8 cellular contexts compared by ENCODE assay signal in the genomic region with DNA sequence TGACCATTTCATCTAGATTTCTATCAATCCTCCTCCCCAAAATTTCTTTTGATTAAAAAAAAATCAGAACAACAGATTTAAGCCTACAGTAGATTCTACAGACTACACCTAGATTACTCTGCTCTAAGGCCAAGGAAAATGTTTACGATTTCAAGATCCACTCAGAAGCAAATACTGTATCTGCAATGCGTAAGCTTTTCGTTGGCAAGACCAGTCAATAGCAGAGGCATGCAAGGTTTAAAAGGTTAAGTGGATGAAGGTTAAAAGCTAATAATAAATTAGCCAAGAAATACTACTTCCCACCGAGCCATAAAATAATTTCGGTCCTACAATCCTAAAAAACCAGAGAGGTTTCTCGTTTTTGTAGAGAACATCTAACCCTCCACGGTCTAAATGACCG. TPM values are rescaled to one million over a fixed set of nuclear protein-coding genes. Genes with fewer than 3 reads are reported as not detected.
DNase-seq lines count a peak whose midpoint lies in the region; ATAC-seq, FAIRE-seq and TF ChIP-seq lines count a peak whose summit lies in the region.

No MANE protein-coding gene starts in this region.

- TF ChIP-seq CTCF in cardiac muscle cell (IDR thresholded peaks at IDR 0.05; ENCODE audit: low read depth, low read length), result no peak
- TF ChIP-seq CTCF in GM12878 (IDR thresholded peaks at IDR 0.05 in 2 of 3, conservative IDR thresholded peaks at IDR 0.05 in 1 of 3; ENCODE audit: control insufficient read depth in 2 of 3, extremely low read depth in 1 of 3, insufficient read depth in 1 of 3, low read depth in 3 of 3, low read length in 3 of 3), result no peak
- TF ChIP-seq CTCF in lower lobe of right lung (IDR thresholded peaks at IDR 0.05), result no peak

- DNase-seq in cardiac muscle cell (ENCODE audit: low read depth in 1 of 2, low spot score in 1 of 2) (no peak), Right ventricle myocardium superior (no peak), GM12878 (ENCODE audit: low read depth, low spot score) (no peak), lower lobe of right lung (no peak)

- POLR2A ChIA-PET in GM12878 (lab: Charles Lee), result no interaction called here

- no peaks in the 10 kb centered on the region for H3K27me3 ChIP-seq in cardiac muscle cell
- no peaks in the 10 kb centered on the region for H3K27me3 ChIP-seq in GM12878 (replicated peaks in 1 of 2; ENCODE audit: control insufficient read depth in 2 of 2, insufficient read depth in 2 of 2, low read length in 1 of 2)
- H3K27me3 ChIP-seq in lower lobe of right lung (ENCODE audit: low read depth), result no peaks in the 10 kb centered on the region

- 3% methylated on average over 8 of the region's 8 CpGs for WGBS in GM12878 (ENCODE audit: insufficient coverage, insufficient replicate concordance, low lambda C conversion rate, missing lambda C conversion rate)
- WGBS in urinary bladder, result 6% methylated on average over 8 of the region's 8 CpGs

- H3K4me1 ChIP-seq in cardiac muscle cell (ENCODE audit: low read depth), result peaks cover 20% of the 10 kb centered on the region
- H3K4me1 ChIP-seq in GM12878 (ENCODE audit: control insufficient read depth, insufficient read depth, low read length), result peaks cover 26% of the 10 kb centered on the region
- H3K4me1 ChIP-seq in lower lobe of right lung, result peaks cover 32% of the 10 kb centered on the region
- H3K4me1 ChIP-seq in urinary bladder (ENCODE audit: insufficient read depth), result no peaks in the 10 kb centered on the region

- TF ChIP-seq RAD21 in GM12878 (IDR thresholded peaks at IDR 0.05; ENCODE audit: insufficient read depth, low read depth, low read length), result no peak

- no peaks in the 10 kb centered on the region for H4K20me1 ChIP-seq in GM12878 (ENCODE audit: control insufficient read depth, insufficient read depth)

- CTCF ChIA-PET in GM12878 (lab: Yijun Ruan, JAX), result interaction anchor here (0.9 to 4.4 kb wide), 6 partner anchors 9 to 46 kb away, joined by 3 to 40 read pairs (median 4); no protein-coding TSS in a partner anchor

- peak overlapping the region; percentile 81 for H3K9ac ChIP-seq in GM12878 (ENCODE audit: control insufficient read depth, insufficient read depth, low read length)

- FAIRE-seq in GM12878 (lab: Jason Lieb, UNC), result no peak

- RAD21 ChIA-PET in GM12878 (lab: Charles Lee; ENCODE audit: unreplicated experiment), result interaction anchor here (1.5 kb wide), 1 partner anchor 38 kb away, joined by 11 read pairs; no protein-coding TSS in a partner anchor

- H3K9me3 ChIP-seq in cardiac muscle cell (ENCODE audit: low read depth) (no peaks in the 10 kb centered on the region), GM12878 (replicated peaks; ENCODE audit: control insufficient read depth, insufficient read depth, low read length) (no peaks in the 10 kb centered on the region; the same call in 2 of the 3 replicates), lower lobe of right lung (no peaks in the 10 kb centered on the region)

- TF ChIP-seq POLR2A in GM12878 (IDR thresholded peaks at IDR 0.05; ENCODE audit: low read depth, low read length), result no peak

- no TSS peak for BruUV-seq in GM12878 (replicated peaks; lab: Mats Ljungman, UMichigan)

- no peak for TF ChIP-seq EP300 in GM12878 (IDR thresholded peaks at IDR 0.05; ENCODE audit: borderline replicate concordance in 1 of 2, control insufficient read depth in 1 of 2, low read depth in 2 of 2, low read length in 2 of 2)

- H3K36me3 ChIP-seq in cardiac muscle cell (no peaks in the 10 kb centered on the region), GM12878 (ENCODE audit: control insufficient read depth in 2 of 2, insufficient read depth in 2 of 2, low read length in 1 of 2) (no peaks in the 10 kb centered on the region), lower lobe of right lung (no peaks in the 10 kb centered on the region), urinary bladder (ENCODE audit: insufficient read depth) (no peaks in the 10 kb centered on the region)

- in situ Hi-C loops in GM12878 (cut with MboI), result no loop called here

- H3K4me2 ChIP-seq in GM12878 (ENCODE audit: control insufficient read depth, insufficient read depth), result peak overlapping the region; percentile 78

- peaks cover 51% of the 10 kb centered on the region for H3K79me2 ChIP-seq in GM12878 (ENCODE audit: control insufficient read depth, insufficient read depth, low read length)

- intact Hi-C loops in Right ventricle myocardium superior (cut with DNase I), result no loop called here
- intact Hi-C loops in GM12878 (cut with micrococcal nuclease; ENCODE audit: unreplicated experiment), result loop anchor here (2.0 kb wide), 2 partner anchors 36 to 42 kb away; no protein-coding TSS in a partner anchor
- intact Hi-C loops in lower lobe of right lung (cut with DNase I), result no loop called here

- H3K27ac ChIP-seq in cardiac muscle cell, result no peak overlapping the region
- no peak overlapping the region for H3K27ac ChIP-seq in GM12878 (ENCODE audit: control insufficient read depth, insufficient read depth)
- H3K27ac ChIP-seq in lower lobe of right lung, result no peak overlapping the region
- H3K27ac ChIP-seq in urinary bladder (ENCODE audit: low read depth), result no peak overlapping the region

- peak overlapping the region; percentile 33 for H2AFZ ChIP-seq in GM12878 (ENCODE audit: control insufficient read depth, low read depth, low read length)

- H3K4me3 ChIP-seq in cardiac muscle cell (peak overlapping the region; percentile 90), GM12878 (peak overlapping the region; percentile 96), lower lobe of right lung (peak overlapping the region; percentile 93), urinary bladder (ENCODE audit: low read depth, low read length) (peak overlapping the region; percentile 95)

- ATAC-seq in Right ventricle myocardium superior (ENCODE audit: poor library complexity), result no peak
- ATAC-seq in GM12878, result no peak
- ATAC-seq in lower lobe of right lung, result no peak
- ATAC-seq in GM19397 (IDR thresholded peaks at IDR 0.05; ENCODE audit: unreplicated experiment), result no peak
- no peak for ATAC-seq in HG02938 (IDR thresholded peaks at IDR 0.05; ENCODE audit: unreplicated experiment)
- no peak for ATAC-seq in GM21717 (IDR thresholded peaks at IDR 0.05; ENCODE audit: unreplicated experiment)

- SMC1A ChIA-PET in GM12878 (lab: Charles Lee; ENCODE audit: uncharacterized antibody, unreplicated experiment), result interaction anchor here (0.7 to 7.2 kb wide), 7 partner anchors 11 to 47 kb away, joined by 3 to 49 read pairs (median 4); no protein-coding TSS in a partner anchor

TF ChIP-seq in GM12878, 131 proteins besides CTCF, POLR2A, EP300 and RAD21 (continues in another document):
- no peak for TF ChIP-seq RB1 (IDR thresholded peaks at IDR 0.05; ENCODE audit: borderline replicate concordance)
- TF ChIP-seq BHLHE40 (IDR thresholded peaks at IDR 0.05; ENCODE audit: borderline replicate concordance in 1 of 2, low read depth in 2 of 2, low read length in 1 of 2), result no peak
- TF ChIP-seq ZBTB11 (CRISPR knock-in tag; IDR thresholded peaks at IDR 0.05), result no peak

RNA-seq across cellular contexts. Expression of gene CLSTN1, which starts 1.3 kb away (rescaled TPM):
- total RNA-seq in cardiac muscle cell, result 49.4 and 70.9 TPM in 2 replicates
- polyA plus RNA-seq in cardiac muscle cell, result 81.5 and 95.1 TPM in 2 replicates
- total RNA-seq in Right ventricle myocardium superior, result 48.8 TPM
- total RNA-seq in GM12878 (2013; cell fraction: nucleolus; rRNA removed), result 36.4 and 44.3 TPM in 2 replicates
- 24.9 and 32.3 TPM in 2 replicates for total RNA-seq in GM12878 (2014; rRNA removed)
- total RNA-seq in GM12878 (2014; rRNA removed; fragmentation: Illumina TruSeq; extraction: Trizol), result 18.4 and 21.5 TPM in 2 replicates
- 63.2 and 64.4 TPM in 2 replicates for total RNA-seq in GM12878 (2021)
- polyA plus RNA-seq in GM12878 (2011; ENCODE audit: low read depth), result 22.3 TPM
- 7.0 and 11.7 TPM in 2 replicates for polyA plus RNA-seq in GM12878 (2011; rRNA removed)
- 18.3 and 21.7 TPM in 2 replicates for polyA plus RNA-seq in GM12878 (2011; cell fraction: cytosol; rRNA removed)
- 25.4 and 32.6 TPM in 2 replicates for polyA plus RNA-seq in GM12878 (2011; cell fraction: nucleus; rRNA removed)
- polyA plus RNA-seq in GM12878 (2012), result 46.2 and 49.9 TPM in 2 replicates
- polyA plus RNA-seq in GM12878 (2014; fragmentation: Illumina TruSeq; extraction: Trizol), result 31.3 and 37.6 TPM in 2 replicates
- polyA plus RNA-seq in GM12878 (2014; fragmentation: Nextera tagmentation; extraction: Ambion mirVana), result 1 to 10 TPM; 2.7 to 5.6 TPM
- polyA plus RNA-seq in GM12878 (2014; rRNA removed), result 29.5 and 32.0 TPM in 2 replicates
- 10 to 100 TPM in 1 of 2 experiments, 1 to 10 TPM in 1; 6.5 to 24.9 TPM for polyA plus RNA-seq in GM12878 (2016; fragmentation: Nextera tagmentation; extraction: Ambion mirVana)
- polyA minus RNA-seq in GM12878 (2011; rRNA and poly(A)+ RNA removed), result 14.1 and 17.1 TPM in 2 replicates
- polyA minus RNA-seq in GM12878 (2011; cell fraction: cytosol; rRNA and poly(A)+ RNA removed), result 16.7 and 19.6 TPM in 2 replicates
- polyA minus RNA-seq in GM12878 (2011; cell fraction: nucleus; rRNA and poly(A)+ RNA removed), result 6.3 and 11.1 TPM in 2 replicates
- 72.3 TPM for total RNA-seq in lower lobe of right lung
- 59.6 TPM for total RNA-seq in urinary bladder
- 90.6 TPM for polyA plus RNA-seq in urinary bladder
